Comparison of ENCODE assay signal across 22 cellular contexts in the genomic region with DNA sequence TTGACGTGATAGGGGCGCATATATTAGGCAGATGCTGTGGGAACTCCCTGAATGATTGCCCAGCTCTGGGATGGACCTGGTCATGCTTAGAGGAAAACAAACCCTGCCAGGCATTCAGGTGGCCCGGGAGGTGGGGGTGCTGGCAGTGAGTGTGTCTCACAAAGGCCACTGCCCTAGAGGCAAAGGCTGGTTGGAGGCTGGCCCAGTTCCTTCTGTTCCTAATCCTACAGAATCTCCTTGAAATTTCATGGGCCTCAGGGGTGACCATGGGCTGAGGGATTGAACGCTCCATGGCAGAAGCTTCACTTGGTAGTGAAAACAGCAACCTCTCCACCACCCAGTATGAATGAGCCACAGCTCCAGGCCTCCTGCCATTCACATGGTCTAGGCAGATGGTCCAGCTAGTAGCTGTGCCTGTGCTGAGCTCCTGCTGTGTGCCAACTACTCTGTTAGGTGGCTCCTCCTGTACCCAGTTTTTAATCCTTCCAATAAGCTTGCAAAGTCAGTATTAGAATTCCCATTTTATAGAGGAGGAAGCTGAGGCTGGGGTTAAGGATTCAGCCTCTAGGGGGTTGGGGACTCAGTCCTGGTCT. TPM values are rescaled to one million over a fixed set of nuclear protein-coding genes. Genes with fewer than 3 reads are reported as not detected.
A peak's percentile ranks its signal among the peaks of the same experiment; 100 is the strongest.
DNase-seq lines count a peak whose midpoint lies in the region; ATAC-seq and TF ChIP-seq lines count a peak whose summit lies in the region.
"Had no signal": no experiment of that assay in that cellular context is flagged by ENCODE, and none has a peak within 500 bp of the region (broad histone marks: within the 10 kb centered on the region; RNA-seq: fewer than 3 reads in every experiment).

No MANE protein-coding gene starts in this region.

- DNase-seq in HT-29 (ENCODE audit: low spot score): peak; percentile 31
- DNase-seq in body of pancreas: peak in 2 of 4 donors; percentile 36 to 45
- peak; percentile 24 for DNase-seq in mesenteric fat pad (ENCODE audit: low spot score)
- no peak for DNase-seq in transverse colon
- DNase-seq in GM19238 (ENCODE audit: insufficient read length, low spot score): no peak
- DNase-seq in Kasumi-1 (lab: John Stamatoyannopoulos, UW): no peak
- no peak for DNase-seq in epidermal melanocyte (ENCODE audit: insufficient read length, low spot score)
- DNase-seq: ACHN; DMS153; NCI-H1105 treated with DMSO at 0.1 percent for 48 hours; NCI-H1694; NCI-H2081 treated with DMSO at 0.1 percent for 48 hours; NCI-H748 treated with DMSO at 0.1 percent for 48 hours; NK-92 treated with Interleukin-12 subunit alpha and Interleukin-12 subunit beta, amount 100 ng/mL, for 24 hours had no signal

- H3K9me3 ChIP-seq in body of pancreas (no peaks in the 10 kb centered on the region), transverse colon (no peaks in the 10 kb centered on the region)

- TF ChIP-seq EP300 in transverse colon (IDR thresholded peaks at IDR 0.05; ENCODE audit: low read depth): no peak

- in situ Hi-C loops in transverse colon (cut with MboI; ENCODE audit: low pct_ligation_motif_present in 1 of 4, low pct_unique_long_range_greater_than_20kb in 1 of 4, low sequenced_read_pairs in 3 of 4): no loop called here

- H3K4me3 ChIP-seq in body of pancreas: no peak overlapping the region
- no peak overlapping the region for H3K4me3 ChIP-seq in transverse colon
- H3K4me3 ChIP-seq: GM12878, GM23338, K562 had no signal

- H3K4me1 ChIP-seq in body of pancreas: peaks cover 55% of the 10 kb centered on the region
- H3K4me1 ChIP-seq in transverse colon: peaks cover 0 to 51% (median 18%) of the 10 kb centered on the region in 4 donors

- TF ChIP-seq CTCF in body of pancreas (IDR thresholded peaks at IDR 0.05): no peak
- no peak for TF ChIP-seq CTCF in transverse colon (IDR thresholded peaks at IDR 0.05)

- peak overlapping the region in 3 of 4 donors; percentile 63 to 79 (median 71) for H3K27ac ChIP-seq in body of pancreas
- H3K27ac ChIP-seq in transverse colon: peak overlapping the region; percentile 46 to 66 (median 58)
- H3K27ac ChIP-seq: C4-2B had no signal

- no peak for ATAC-seq in body of pancreas
- ATAC-seq: GM12878, GM23338, HCT116, K562, Right ventricle myocardium inferior had no signal

- H3K27me3 ChIP-seq in body of pancreas: no peaks in the 10 kb centered on the region
- H3K27me3 ChIP-seq in transverse colon: no peaks in the 10 kb centered on the region

- intact Hi-C loops in body of pancreas (cut with DNase I): no loop called here
- intact Hi-C loops in transverse colon (cut with DNase I; ENCODE audit: low total_unique reads): no loop called here

- WGBS in body of pancreas, 2 donors: 76% methylated on average over 4 of the region's 4 CpGs
- WGBS in transverse colon (ENCODE audit: low coverage in 1 of 2), 2 donors: 79% methylated on average over 4 of the region's 4 CpGs; no CpG with 5 or more reads in 1 of the 2 donors

- no peak for TF ChIP-seq POLR2A in body of pancreas (IDR thresholded peaks at IDR 0.05)
- TF ChIP-seq POLR2A in transverse colon (IDR thresholded peaks at IDR 0.05): no peak

- H3K36me3 ChIP-seq in body of pancreas (replicated peaks in 1 of 2; ENCODE audit: insufficient read depth in 1 of 2, low read depth in 2 of 2) (no peaks in the 10 kb centered on the region), transverse colon (no peaks in the 10 kb centered on the region)

RNA-seq across cellular contexts. Expression of gene ADRA2A, which starts 25.6 kb away (rescaled TPM):
- 16.3 and 20.5 TPM in 2 replicates for total RNA-seq in HT-29 (2014; rRNA removed; shearing (Covaris generic))
- 100 to 1,000 TPM in 1 of 2 donors, 10 to 100 TPM in 1; 25.4 to 115 TPM for total RNA-seq in body of pancreas
- 187 TPM for total RNA-seq in mesenteric fat pad
- 10 to 100 TPM; 11.9 to 53.5 (median 17.7) TPM for total RNA-seq in transverse colon
- total RNA-seq: Daoy, K562, NCI-H460 had no signal

Comparison
In these comparisons a context has a peak if more than half of its experiments do, and no peak if none do; other contexts are left out.
1. DNase-seq: peak in HT-29 (single experiment) and mesenteric fat pad (single experiment); none in transverse colon (single experiment), GM19238 (single experiment), Kasumi-1 (0 of 2) and epidermal melanocyte (single experiment).